Comparison of ENCODE assay signal across 21 cellular contexts in genomic region chr5:112971285-112971684, GRCh38. TPM values are rescaled to one million over a fixed set of nuclear protein-coding genes. Genes with fewer than 3 reads are reported as not detected.
DNase-seq lines count a peak whose midpoint lies in the region; ATAC-seq, FAIRE-seq and TF ChIP-seq lines count a peak whose summit lies in the region.
"Had no signal": no experiment of that assay in that cellular context is flagged by ENCODE, and none has a peak within 500 bp of the region (broad histone marks: within the 10 kb centered on the region; RNA-seq: fewer than 3 reads in every experiment).

No MANE protein-coding gene starts in this region.

- H3K9me2 ChIP-seq in DOHH2 (replicated peaks; ENCODE audit: control insufficient read depth, low read length), result no peaks in the 10 kb centered on the region

- no peak for DNase-seq in GM12892 (ENCODE audit: insufficient read length)
- peak; percentile 81 to 84 for DNase-seq in NCI-H526 (lab: John Stamatoyannopoulos, UW)
- DNase-seq in endothelial cell of umbilical vein (ENCODE audit: low read depth, low spot score), result no peak
- DNase-seq in stimulated activated CD4-positive, alpha-beta T cell treated with anti-CD3 and anti-CD28 coated beads, Interleukin-4, amount 100 ng/mL, for 24 hours, result no peak
- no peak for DNase-seq in SW480 (ENCODE audit: low spot score)
- no peak for DNase-seq in NCI-H774 (lab: John Stamatoyannopoulos, UW)
- DNase-seq: Caco-2; CD8-positive, alpha-beta T cell; DMS153; DND-41; EL; GF-D8; H9 had no signal

- dilution Hi-C loops in endothelial cell of umbilical vein (cut with MboI; ENCODE audit: extremely low pct_ligation_motif_present, low sequenced_read_pairs), result no loop called here

- no peak overlapping the region for H3K9ac ChIP-seq in endothelial cell of umbilical vein (replicated peaks; ENCODE audit: extremely low read depth, insufficient read depth, low read length)
- H3K9ac ChIP-seq: BLaER1 had no signal

- BruUV-seq in endothelial cell of umbilical vein (replicated peaks; lab: Mats Ljungman, UMichigan), result no TSS peak

- FAIRE-seq in GM12892 (lab: Jason Lieb, UNC) (peak; percentile 33), endothelial cell of umbilical vein (lab: Jason Lieb, UNC) (peak; percentile 26)
- FAIRE-seq: A204.1 had no signal

- H3F3A ChIP-seq in DOHH2 (ENCODE audit: control insufficient read depth, insufficient read depth), result no peaks in the 10 kb centered on the region

- H3K4me1 ChIP-seq in DOHH2 (ENCODE audit: control insufficient read depth, low read length), result peaks cover 25% of the 10 kb centered on the region
- H3K4me1 ChIP-seq in endothelial cell of umbilical vein (ENCODE audit: control insufficient read depth, extremely low read depth, insufficient read depth, low read length), result peaks cover 9% of the 10 kb centered on the region

- H3K36me3 ChIP-seq in DOHH2 (ENCODE audit: control insufficient read depth, low read length) (no peaks in the 10 kb centered on the region), endothelial cell of umbilical vein (ENCODE audit: control insufficient read depth in 2 of 2, extremely low read depth in 1 of 2, insufficient read depth in 2 of 2, low read length in 2 of 2) (no peaks in the 10 kb centered on the region)
- H3K36me3 ChIP-seq: BLaER1 had no signal

- no peak overlapping the region for H2AFZ ChIP-seq in endothelial cell of umbilical vein (ENCODE audit: low read depth, low read length)
- H2AFZ ChIP-seq: GM23338 had no signal

- TF ChIP-seq CTCF in DOHH2 (IDR thresholded peaks at IDR 0.05; ENCODE audit: low read depth, low read length, poor library complexity, severe bottlenecking) (no peak), endothelial cell of umbilical vein (IDR thresholded peaks at IDR 0.05; ENCODE audit: extremely low read depth in 1 of 2, insufficient read depth in 1 of 2, low read depth in 1 of 2, low read length in 2 of 2) (no peak)

- TF ChIP-seq POLR2A in GM12892 (IDR thresholded peaks at IDR 0.05; ENCODE audit: low read depth, low read length) (no peak), endothelial cell of umbilical vein (IDR thresholded peaks at IDR 0.05; ENCODE audit: low read depth, low read length) (no peak)

- no peak overlapping the region for H3K27ac ChIP-seq in DOHH2 (ENCODE audit: low read depth, low read length)
- H3K27ac ChIP-seq in endothelial cell of umbilical vein (ENCODE audit: insufficient read depth, low read depth, low read length), result no peak overlapping the region
- H3K27ac ChIP-seq: 22Rv1, BLaER1, C4-2B had no signal

- no peak for ATAC-seq in GM21825 (IDR thresholded peaks at IDR 0.05; ENCODE audit: unreplicated experiment)
- ATAC-seq: CD8-positive, alpha-beta T cell; GM23338; HCT116 had no signal

- H3K27me3 ChIP-seq in DOHH2 (ENCODE audit: control insufficient read depth, low read length), result no peaks in the 10 kb centered on the region
- H3K27me3 ChIP-seq in endothelial cell of umbilical vein (ENCODE audit: control insufficient read depth in 2 of 2, insufficient read depth in 2 of 2, low read length in 2 of 2), result no peaks in the 10 kb centered on the region
- H3K27me3 ChIP-seq: BLaER1 had no signal

- no peaks in the 10 kb centered on the region for H3K9me1 ChIP-seq in endothelial cell of umbilical vein (replicated peaks; ENCODE audit: control insufficient read depth, extremely low read depth, insufficient read depth, low read length)

- intact Hi-C loops in endothelial cell of umbilical vein (cut with micrococcal nuclease), result no loop called here

- CTCF ChIA-PET in endothelial cell of umbilical vein (lab: Charles Lee), result no interaction called here

- H3K9me3 ChIP-seq in DOHH2 (ENCODE audit: control insufficient read depth, insufficient read depth, low read length) (no peaks in the 10 kb centered on the region), endothelial cell of umbilical vein (replicated peaks; ENCODE audit: control insufficient read depth, insufficient read depth, low read length) (no peaks in the 10 kb centered on the region)
- H3K9me3 ChIP-seq: BLaER1, Caco-2 had no signal

- H3K79me2 ChIP-seq in DOHH2 (ENCODE audit: control insufficient read depth, low read length), result no peaks in the 10 kb centered on the region
- H3K79me2 ChIP-seq in endothelial cell of umbilical vein (ENCODE audit: control insufficient read depth, insufficient read depth, low read length), result no peaks in the 10 kb centered on the region

- no peaks in the 10 kb centered on the region for H4K20me1 ChIP-seq in DOHH2 (ENCODE audit: control insufficient read depth, insufficient read depth, low read depth, low read length)
- H4K20me1 ChIP-seq in endothelial cell of umbilical vein (replicated peaks; ENCODE audit: control insufficient read depth, extremely low read depth, insufficient read depth, low read length), result no peaks in the 10 kb centered on the region
- H4K20me1 ChIP-seq: BLaER1 had no signal

- H3K4me3 ChIP-seq in DOHH2 (ENCODE audit: low read length) (no peak overlapping the region), endothelial cell of umbilical vein (replicated peaks in 1 of 3; ENCODE audit: insufficient read depth in 1 of 3, low read depth in 1 of 3, low read length in 3 of 3) (no peak overlapping the region)
- H3K4me3 ChIP-seq: BLaER1, GM23338 had no signal

- H3K4me2 ChIP-seq in DOHH2 (ENCODE audit: low read length) (peak overlapping the region; percentile 5; the same call in 1 of the 2 replicates), endothelial cell of umbilical vein (ENCODE audit: insufficient read depth, low read length) (no peak overlapping the region)
- H3K4me2 ChIP-seq: BLaER1, GM23338 had no signal

- POLR2A ChIA-PET in endothelial cell of umbilical vein (lab: Charles Lee), result no interaction called here

TF ChIP-seq in endothelial cell of umbilical vein, 7 proteins besides CTCF, POLR2A, EP300 and RAD21:
- TF ChIP-seq FOS (IDR thresholded peaks at IDR 0.05; ENCODE audit: borderline replicate concordance, insufficient read depth, low read length) (no peak), GATA2 (IDR thresholded peaks at IDR 0.05; ENCODE audit: insufficient read depth, insufficient read length, low read depth, low read length) (no peak), MAX (IDR thresholded peaks at IDR 0.05; ENCODE audit: insufficient read depth, insufficient read length) (no peak), MYC (IDR thresholded peaks at IDR 0.05; ENCODE audit: low read depth, low read length) (no peak), POLR2AphosphoS5 (IDR thresholded peaks at IDR 0.05; ENCODE audit: insufficient read depth, low read depth, low read length) (no peak), JUN (IDR thresholded peaks at IDR 0.05; ENCODE audit: borderline replicate concordance, insufficient read depth, insufficient read length, low read depth) (no peak), EZH2 (IDR thresholded peaks at IDR 0.05; ENCODE audit: borderline replicate concordance, low read depth, low read length, severe bottlenecking) (no peak)

RNA-seq across cellular contexts. Expression of gene DCP2, which starts 5.3 kb away (rescaled TPM):
- polyA plus RNA-seq in GM12892 (2012; ENCODE audit: missing spikeins), result 29.5 TPM
- total RNA-seq in endothelial cell of umbilical vein, result 49.1 and 60.0 TPM in 2 replicates
- polyA plus RNA-seq in endothelial cell of umbilical vein, result 8.7 and 11.3 TPM in 2 replicates
- 11.2 and 11.5 TPM in 2 replicates for polyA plus RNA-seq in endothelial cell of umbilical vein (2011; cell fraction: cytosol; rRNA removed)
- polyA plus RNA-seq in endothelial cell of umbilical vein (2011; cell fraction: nucleus; rRNA removed), result 12.6 and 18.4 TPM in 2 replicates
- 13.1 and 13.9 TPM in 2 replicates for polyA plus RNA-seq in endothelial cell of umbilical vein (2012)
- 50.8 and 70.1 TPM in 2 replicates for polyA minus RNA-seq in endothelial cell of umbilical vein
- 3.8 TPM for polyA minus RNA-seq in endothelial cell of umbilical vein (2011; cell fraction: cytosol; rRNA and poly(A)+ RNA removed)
- polyA minus RNA-seq in endothelial cell of umbilical vein (2011; cell fraction: nucleus; rRNA and poly(A)+ RNA removed), result 41.0 and 52.6 TPM in 2 replicates

RNA-seq across cellular contexts. Expression of gene REEP5, which starts 49.3 kb away (rescaled TPM):
- polyA plus RNA-seq in GM12892 (2012; ENCODE audit: missing spikeins), result 25.6 TPM
- 84.5 and 98.0 TPM in 2 replicates for total RNA-seq in endothelial cell of umbilical vein
- polyA plus RNA-seq in endothelial cell of umbilical vein, result 163 and 185 TPM in 2 replicates
- polyA plus RNA-seq in endothelial cell of umbilical vein (2011; cell fraction: cytosol; rRNA removed), result 98.1 and 119 TPM in 2 replicates
- polyA plus RNA-seq in endothelial cell of umbilical vein (2011; cell fraction: nucleus; rRNA removed), result 38.4 and 47.6 TPM in 2 replicates
- polyA plus RNA-seq in endothelial cell of umbilical vein (2012), result 71.6 and 77.4 TPM in 2 replicates
- 452 and 453 TPM in 2 replicates for polyA minus RNA-seq in endothelial cell of umbilical vein
- polyA minus RNA-seq in endothelial cell of umbilical vein (2011; cell fraction: cytosol; rRNA and poly(A)+ RNA removed), result 79.0 TPM
- polyA minus RNA-seq in endothelial cell of umbilical vein (2011; cell fraction: nucleus; rRNA and poly(A)+ RNA removed), result 42.1 and 49.0 TPM in 2 replicates

Comparison
In these comparisons a context has a peak if more than half of its experiments do, and no peak if none do; other contexts are left out.
1. DNase-seq: peak in NCI-H526 (2 of 2); none in GM12892 (single experiment), endothelial cell of umbilical vein (single experiment), stimulated activated CD4-positive, alpha-beta T cell treated with anti-CD3 and anti-CD28 coated beads, Interleukin-4, amount 100 ng/mL, for 24 hours (single experiment), SW480 (single experiment) and NCI-H774 (single experiment).